ENCODE assay signal across 23 cellular contexts in genomic region chr2:150978053-150978452, GRCh38.
DNase-seq lines count a peak whose midpoint lies in the region; ATAC-seq and TF ChIP-seq lines count a peak whose summit lies in the region.
"Had no signal": no experiment of that assay in that cellular context is flagged by ENCODE, and none has a peak within 500 bp of the region (broad histone marks: within the 10 kb centered on the region; RNA-seq: fewer than 3 reads in every experiment).

No MANE protein-coding gene starts in this region.

- no peak overlapping the region for H3K56ac ChIP-seq in mesendoderm (ENCODE audit: low read length)

- H3K27ac Mint-ChIP-seq in chondrocyte (ENCODE audit: unreplicated experiment) (peak overlapping the region; percentile 15), immature natural killer cell (no peak overlapping the region)
- H3K27ac Mint-ChIP-seq: activated CD4-positive, alpha-beta memory T cell treated with anti-CD3 and anti-CD28 coated beads for 36 hours; activated naive CD4-positive, alpha-beta T cell treated with anti-CD3 and anti-CD28 coated beads, Interleukin-2, amount 10 ng/mL, durations not matched to agents 7 days and 5 days; CD4-positive, alpha-beta T cell; dendritic cell treated with granulocyte-macrophage colony-stimulating factor and Interleukin-4, amounts not matched to agents 40 ng/mL and 50 ng/mL, for 4 days; stimulated activated naive B cell treated with anti-CD40 and anti-IgM and Interleukin-4, amounts not matched to agents 10 μg/mL and 1 μg/mL and 100 μg/mL, for 72 hours had no signal

- H3K4me2 ChIP-seq in mesendoderm (ENCODE audit: low read length) (no peak overlapping the region), osteoblast (ENCODE audit: insufficient read depth, low read length) (no peak overlapping the region)

- H3K4me1 Mint-ChIP-seq in chondrocyte (ENCODE audit: low read depth), result peaks cover 5% of the 10 kb centered on the region
- H3K4me1 Mint-ChIP-seq in immature natural killer cell, result no peaks in the 10 kb centered on the region
- H3K4me1 Mint-ChIP-seq: activated naive CD4-positive, alpha-beta T cell treated with anti-CD3 and anti-CD28 coated beads, Interleukin-2, amount 10 ng/mL, durations not matched to agents 7 days and 5 days; stimulated activated naive B cell treated with anti-CD40 and anti-IgM and Interleukin-4, amounts not matched to agents 10 μg/mL and 1 μg/mL and 100 μg/mL, for 72 hours had no signal

- no peaks in the 10 kb centered on the region for H3K79me1 ChIP-seq in mesendoderm (ENCODE audit: low read length)

- no peak overlapping the region for H3K27ac ChIP-seq in mesendoderm (ENCODE audit: low read depth, low read length)
- H3K27ac ChIP-seq in osteoblast (ENCODE audit: low read depth, low read length), result no peak overlapping the region
- H3K27ac ChIP-seq: esophagus squamous epithelium, sigmoid colon, SJSA1 had no signal

- no peaks in the 10 kb centered on the region for H3K9me3 ChIP-seq in osteoblast (ENCODE audit: low read depth, low read length)
- H3K9me3 ChIP-seq: esophagus squamous epithelium, sigmoid colon, SJSA1 had no signal

- no peaks in the 10 kb centered on the region for H3K9me3 Mint-ChIP-seq in chondrocyte (ENCODE audit: low read depth)
- peaks cover 0 to 4% (median under 1%) of the 10 kb centered on the region in 6 donors for H3K9me3 Mint-ChIP-seq in immature natural killer cell
- H3K9me3 Mint-ChIP-seq: activated CD4-positive, alpha-beta memory T cell treated with anti-CD3 and anti-CD28 coated beads for 36 hours; activated naive CD4-positive, alpha-beta T cell treated with anti-CD3 and anti-CD28 coated beads, Interleukin-2, amount 10 ng/mL, durations not matched to agents 7 days and 5 days; CD4-positive, alpha-beta T cell; dendritic cell treated with granulocyte-macrophage colony-stimulating factor and Interleukin-4, amounts not matched to agents 40 ng/mL and 50 ng/mL, for 4 days had no signal

- H2AFZ ChIP-seq in osteoblast (ENCODE audit: low read length), result no peak overlapping the region

- ATAC-seq in HG02763 (IDR thresholded peaks at IDR 0.05; ENCODE audit: unreplicated experiment), result no peak
- ATAC-seq in HG02571 (IDR thresholded peaks at IDR 0.05; ENCODE audit: unreplicated experiment), result no peak
- ATAC-seq: stimulated activated naive B cell treated with anti-CD40 and anti-IgM and Interleukin-4, amounts not matched to agents 10 μg/mL and 1 μg/mL and 100 μg/mL, for 72 hours had no signal

- no peak overlapping the region for H3K23ac ChIP-seq in mesendoderm (ENCODE audit: low read length)

- H3K9ac ChIP-seq in mesendoderm (ENCODE audit: low read length), result no peak overlapping the region

- H3K4me3 Mint-ChIP-seq in chondrocyte (ENCODE audit: unreplicated experiment) (no peak overlapping the region), immature natural killer cell (no peak overlapping the region)
- H3K4me3 Mint-ChIP-seq: activated CD4-positive, alpha-beta memory T cell treated with anti-CD3 and anti-CD28 coated beads for 36 hours; activated naive CD4-positive, alpha-beta T cell treated with anti-CD3 and anti-CD28 coated beads, Interleukin-2, amount 10 ng/mL, durations not matched to agents 7 days and 5 days; CD4-positive, alpha-beta T cell; dendritic cell treated with granulocyte-macrophage colony-stimulating factor and Interleukin-4, amounts not matched to agents 40 ng/mL and 50 ng/mL, for 4 days; stimulated activated naive B cell treated with anti-CD40 and anti-IgM and Interleukin-4, amounts not matched to agents 10 μg/mL and 1 μg/mL and 100 μg/mL, for 72 hours had no signal

- H4K8ac ChIP-seq in mesendoderm (ENCODE audit: low read depth, low read length), result no peak overlapping the region

- H3K36me3 ChIP-seq in mesendoderm (ENCODE audit: control insufficient read depth, insufficient read depth, low read length) (no peaks in the 10 kb centered on the region), osteoblast (ENCODE audit: insufficient read depth, low read length) (no peaks in the 10 kb centered on the region)
- H3K36me3 ChIP-seq: esophagus squamous epithelium, sigmoid colon, SJSA1 had no signal

- no peak for TF ChIP-seq CTCF in chondrocyte (IDR thresholded peaks at IDR 0.05)
- TF ChIP-seq CTCF in osteoblast (IDR thresholded peaks at IDR 0.05; ENCODE audit: extremely low read depth, low read depth, low read length), result no peak

- H3K36me3 Mint-ChIP-seq in chondrocyte (ENCODE audit: low read depth) (no peaks in the 10 kb centered on the region), immature natural killer cell (no peaks in the 10 kb centered on the region)
- H3K36me3 Mint-ChIP-seq: activated CD4-positive, alpha-beta memory T cell treated with anti-CD3 and anti-CD28 coated beads for 36 hours; activated naive CD4-positive, alpha-beta T cell treated with anti-CD3 and anti-CD28 coated beads, Interleukin-2, amount 10 ng/mL, durations not matched to agents 7 days and 5 days; stimulated activated naive B cell treated with anti-CD40 and anti-IgM and Interleukin-4, amounts not matched to agents 10 μg/mL and 1 μg/mL and 100 μg/mL, for 72 hours had no signal

- no peak overlapping the region for H3K18ac ChIP-seq in mesendoderm (ENCODE audit: low read length)

- H3K27me3 Mint-ChIP-seq in chondrocyte (ENCODE audit: low read depth) (no peaks in the 10 kb centered on the region), immature natural killer cell (ENCODE audit: low read depth in 3 of 3) (peaks cover 0 to 5% (median 0%) of the 10 kb centered on the region in 3 donors)
- H3K27me3 Mint-ChIP-seq: activated CD4-positive, alpha-beta memory T cell treated with anti-CD3 and anti-CD28 coated beads for 36 hours; dendritic cell treated with granulocyte-macrophage colony-stimulating factor and Interleukin-4, amounts not matched to agents 40 ng/mL and 50 ng/mL, for 4 days; stimulated activated naive B cell treated with anti-CD40 and anti-IgM and Interleukin-4, amounts not matched to agents 10 μg/mL and 1 μg/mL and 100 μg/mL, for 72 hours had no signal

- H3K4ac ChIP-seq in mesendoderm (ENCODE audit: low read depth, low read length), result no peak overlapping the region

- H2BK5ac ChIP-seq in mesendoderm (ENCODE audit: low read length), result no peak overlapping the region

- no peaks in the 10 kb centered on the region for H3K4me1 ChIP-seq in mesendoderm (ENCODE audit: control insufficient read depth, low read depth, low read length)
- H3K4me1 ChIP-seq in osteoblast (ENCODE audit: insufficient read depth, low read length), result no peaks in the 10 kb centered on the region
- H3K4me1 ChIP-seq: esophagus squamous epithelium had no signal

- WGBS in mesendoderm (ENCODE audit: extremely low coverage, insufficient coverage, low lambda C conversion rate), result no CpG with 5 or more reads among the region's 3 CpGs

- H3K79me2 ChIP-seq in mesendoderm (ENCODE audit: control insufficient read depth, insufficient read depth, low read length) (no peaks in the 10 kb centered on the region), osteoblast (ENCODE audit: insufficient read depth, low read length) (no peaks in the 10 kb centered on the region)

- H4K20me1 ChIP-seq in osteoblast (ENCODE audit: insufficient read depth, low read length), result no peaks in the 10 kb centered on the region

- no peak overlapping the region for H2BK15ac ChIP-seq in mesendoderm (replicated peaks; ENCODE audit: low read depth)

- H2AK5ac ChIP-seq in mesendoderm (ENCODE audit: low read length), result no peak overlapping the region

- no peak overlapping the region for H4K5ac ChIP-seq in mesendoderm (ENCODE audit: low read length)

- DNase-seq in NCI-H2171 treated with DMSO at 0.1 percent for 48 hours (lab: John Stamatoyannopoulos, UW) (peak; percentile 4), NCI-H2171 (lab: John Stamatoyannopoulos, UW) (no peak), chondrocyte (ENCODE audit: low spot score) (no peak), mesendoderm (peak; percentile 70), immature natural killer cell (no peak), osteoblast (ENCODE audit: insufficient read length, low spot score, missing footprints) (no peak)
- DNase-seq: activated CD4-positive, alpha-beta memory T cell treated with anti-CD3 and anti-CD28 coated beads for 36 hours; activated CD8-positive, alpha-beta memory T cell treated with anti-CD3 and anti-CD28 coated beads, Interleukin-2, amount 50 U/mL, for 4 hours; activated naive CD4-positive, alpha-beta T cell treated with anti-CD3 and anti-CD28 coated beads, Interleukin-2, amount 10 ng/mL, durations not matched to agents 7 days and 5 days; amniotic stem cell; caudate nucleus; CD4-positive, alpha-beta T cell; EL; esophagus squamous epithelium; NCI-H1048; NCI-H1694; NCI-H2227 treated with DMSO at 0.1 percent for 48 hours; sigmoid colon; stimulated activated naive B cell treated with anti-CD40 and anti-IgM and Interleukin-4, amounts not matched to agents 10 μg/mL and 1 μg/mL and 100 μg/mL, for 72 hours had no signal

- no peak overlapping the region for H2BK120ac ChIP-seq in mesendoderm (ENCODE audit: low read depth, low read length)

- no peak overlapping the region for H3K4me3 ChIP-seq in mesendoderm (ENCODE audit: low read length)
- H3K4me3 ChIP-seq in osteoblast (ENCODE audit: insufficient read depth, low read length), result no peak overlapping the region
- H3K4me3 ChIP-seq: esophagus squamous epithelium, sigmoid colon, SJSA1 had no signal

- H3K27me3 ChIP-seq in mesendoderm (ENCODE audit: insufficient read depth, low read length, poor library complexity) (no peaks in the 10 kb centered on the region), osteoblast (ENCODE audit: insufficient read depth, low read length) (no peaks in the 10 kb centered on the region)
- H3K27me3 ChIP-seq: esophagus squamous epithelium, sigmoid colon, SJSA1 had no signal

Comparison
In these comparisons a context has a peak if more than half of its experiments do, and no peak if none do; other contexts are left out.
1. DNase-seq: peak in NCI-H2171 treated with DMSO at 0.1 percent for 48 hours (single experiment) and mesendoderm (single experiment); none in NCI-H2171 (single experiment), chondrocyte (single experiment), immature natural killer cell (0 of 3) and osteoblast (single experiment).